8 cellular contexts compared by ENCODE assay signal in genomic region chr5:151094054-151094858, GRCh38. TPM values are rescaled to one million over a fixed set of nuclear protein-coding genes. Genes with fewer than 3 reads are reported as not detected.
DNase-seq lines count a peak whose midpoint lies in the region; ATAC-seq and TF ChIP-seq lines count a peak whose summit lies in the region.

No MANE protein-coding gene starts in this region.

- H3K9ac ChIP-seq in liver (ENCODE audit: low read depth in 1 of 2, low read length in 2 of 2) (peak overlapping the region in 1 of 2 donors; percentile 26), subcutaneous abdominal adipose tissue (ENCODE audit: low read length in 5 of 5) (peak overlapping the region in 4 of 5 donors; percentile 68 to 77 (median 74))

- 29% methylated on average over 12 of the region's 12 CpGs for WGBS in liver

- peak; percentile 77 for ATAC-seq in GM21737 (IDR thresholded peaks at IDR 0.05; ENCODE audit: unreplicated experiment)

- H3K27ac ChIP-seq in liver (ENCODE audit: low read depth in 1 of 2, low read length in 2 of 2) (peak overlapping the region; percentile 77 to 88), subcutaneous abdominal adipose tissue (ENCODE audit: low read depth, low read length) (peak overlapping the region; percentile 98)

- H3K9me3 ChIP-seq in MG63 (no peaks in the 10 kb centered on the region), liver (ENCODE audit: control insufficient read depth in 4 of 4, low read length in 3 of 4) (no peaks in the 10 kb centered on the region), subcutaneous abdominal adipose tissue (ENCODE audit: control insufficient read depth in 5 of 5, low read length in 5 of 5) (no peaks in the 10 kb centered on the region)

- DNase-seq in GM12865 (ENCODE audit: low read depth) (peak; percentile 91), MG63 (peak; percentile 29), activated gamma-delta T cell (lab: John Stamatoyannopoulos, UW) (peak; percentile 26), ureter (ENCODE audit: low spot score) (no peak), amygdala (lab: John Stamatoyannopoulos, UW) (no peak)

- H3K4me1 ChIP-seq in liver (ENCODE audit: control insufficient read depth in 4 of 4, insufficient read depth in 4 of 4, low read length in 3 of 4) (peaks cover 26 to 66% (median 53%) of the 10 kb centered on the region in 4 donors), subcutaneous abdominal adipose tissue (ENCODE audit: control insufficient read depth in 5 of 5, insufficient read depth in 5 of 5, low read length in 5 of 5) (peaks cover 27 to 80% (median 67%) of the 10 kb centered on the region in 5 donors)

- no peak for TF ChIP-seq CTCF in GM12865 (IDR thresholded peaks at IDR 0.05; ENCODE audit: insufficient read depth, low read depth, low read length, missing control alignments)
- no peak for TF ChIP-seq CTCF in liver (IDR thresholded peaks at IDR 0.05; ENCODE audit: low read depth, low read length, missing input control)

- H3K27me3 ChIP-seq in MG63 = no peaks in the 10 kb centered on the region
- no peaks in the 10 kb centered on the region for H3K27me3 ChIP-seq in liver (ENCODE audit: control insufficient read depth in 4 of 4, insufficient read depth in 4 of 4, low read length in 3 of 4)
- no peaks in the 10 kb centered on the region for H3K27me3 ChIP-seq in subcutaneous abdominal adipose tissue (ENCODE audit: control insufficient read depth in 5 of 5, insufficient read depth in 4 of 5, low read length in 5 of 5)

- no peak for TF ChIP-seq RAD21 in liver (IDR thresholded peaks at IDR 0.05)

- H3K4me3 ChIP-seq in GM12865 (ENCODE audit: low read depth, low read length) (peak overlapping the region; percentile 52), MG63 (no peak overlapping the region), liver (ENCODE audit: low read depth in 1 of 3, low read length in 3 of 3) (no peak overlapping the region), subcutaneous abdominal adipose tissue (ENCODE audit: low read depth in 1 of 5, low read length in 5 of 5) (peak overlapping the region in 3 of 5 donors; percentile 7 to 42 (median 8))

- H3K36me3 ChIP-seq in MG63 (no peaks in the 10 kb centered on the region), liver (ENCODE audit: control insufficient read depth in 4 of 4, insufficient read depth in 3 of 4, low read depth in 1 of 4, low read length in 3 of 4) (no peaks in the 10 kb centered on the region), subcutaneous abdominal adipose tissue (ENCODE audit: control insufficient read depth in 5 of 5, insufficient read depth in 5 of 5, low read length in 5 of 5) (peaks cover 0 to 12% (median 2%) of the 10 kb centered on the region in 5 donors)

TF ChIP-seq in liver, 16 proteins besides CTCF, POLR2A, EP300 and RAD21:
- TF ChIP-seq YY1 (IDR thresholded peaks at IDR 0.05) (no peak), TAF1 (conservative IDR thresholded peaks at IDR 0.05) (no peak), ZBTB33 (IDR thresholded peaks at IDR 0.05) (no peak), EGR1 (IDR thresholded peaks at IDR 0.05; ENCODE audit: low read depth in 2 of 2) (no peak), FOXA2 (IDR thresholded peaks at IDR 0.05) (no peak), HNF4G (IDR thresholded peaks at IDR 0.05) (no peak), HNF4A (conservative IDR thresholded peaks at IDR 0.05) (peak in 1 of 2 donors; percentile 37), NR2F2 (IDR thresholded peaks at IDR 0.05) (no peak), JUND (IDR thresholded peaks at IDR 0.05) (no peak), GABPA (IDR thresholded peaks at IDR 0.05 in 1 of 2, conservative IDR thresholded peaks at IDR 0.05 in 1 of 2) (no peak), FOXA1 (IDR thresholded peaks at IDR 0.05) (no peak), RXRA (IDR thresholded peaks at IDR 0.05) (peak; percentile 16 to 40), SP1 (IDR thresholded peaks at IDR 0.05) (peak; percentile 24)
- TF ChIP-seq, protein P1, sequence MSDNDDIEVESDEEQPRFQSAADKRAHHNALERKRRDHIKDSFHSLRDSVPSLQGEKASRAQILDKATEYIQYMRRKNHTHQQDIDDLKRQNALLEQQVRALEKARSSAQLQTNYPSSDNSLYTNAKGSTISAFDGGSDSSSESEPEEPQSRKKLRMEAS (IDR thresholded peaks at IDR 0.05) = no peak
- TF ChIP-seq, protein P2, sequence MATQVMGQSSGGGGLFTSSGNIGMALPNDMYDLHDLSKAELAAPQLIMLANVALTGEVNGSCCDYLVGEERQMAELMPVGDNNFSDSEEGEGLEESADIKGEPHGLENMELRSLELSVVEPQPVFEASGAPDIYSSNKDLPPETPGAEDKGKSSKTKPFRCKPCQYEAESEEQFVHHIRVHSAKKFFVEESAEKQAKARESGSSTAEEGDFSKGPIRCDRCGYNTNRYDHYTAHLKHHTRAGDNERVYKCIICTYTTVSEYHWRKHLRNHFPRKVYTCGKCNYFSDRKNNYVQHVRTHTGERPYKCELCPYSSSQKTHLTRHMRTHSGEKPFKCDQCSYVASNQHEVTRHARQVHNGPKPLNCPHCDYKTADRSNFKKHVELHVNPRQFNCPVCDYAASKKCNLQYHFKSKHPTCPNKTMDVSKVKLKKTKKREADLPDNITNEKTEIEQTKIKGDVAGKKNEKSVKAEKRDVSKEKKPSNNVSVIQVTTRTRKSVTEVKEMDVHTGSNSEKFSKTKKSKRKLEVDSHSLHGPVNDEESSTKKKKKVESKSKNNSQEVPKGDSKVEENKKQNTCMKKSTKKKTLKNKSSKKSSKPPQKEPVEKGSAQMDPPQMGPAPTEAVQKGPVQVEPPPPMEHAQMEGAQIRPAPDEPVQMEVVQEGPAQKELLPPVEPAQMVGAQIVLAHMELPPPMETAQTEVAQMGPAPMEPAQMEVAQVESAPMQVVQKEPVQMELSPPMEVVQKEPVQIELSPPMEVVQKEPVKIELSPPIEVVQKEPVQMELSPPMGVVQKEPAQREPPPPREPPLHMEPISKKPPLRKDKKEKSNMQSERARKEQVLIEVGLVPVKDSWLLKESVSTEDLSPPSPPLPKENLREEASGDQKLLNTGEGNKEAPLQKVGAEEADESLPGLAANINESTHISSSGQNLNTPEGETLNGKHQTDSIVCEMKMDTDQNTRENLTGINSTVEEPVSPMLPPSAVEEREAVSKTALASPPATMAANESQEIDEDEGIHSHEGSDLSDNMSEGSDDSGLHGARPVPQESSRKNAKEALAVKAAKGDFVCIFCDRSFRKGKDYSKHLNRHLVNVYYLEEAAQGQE (IDR thresholded peaks at IDR 0.05) = no peak
- TF ChIP-seq, protein P3, sequence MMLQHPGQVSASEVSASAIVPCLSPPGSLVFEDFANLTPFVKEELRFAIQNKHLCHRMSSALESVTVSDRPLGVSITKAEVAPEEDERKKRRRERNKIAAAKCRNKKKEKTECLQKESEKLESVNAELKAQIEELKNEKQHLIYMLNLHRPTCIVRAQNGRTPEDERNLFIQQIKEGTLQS (IDR thresholded peaks at IDR 0.05) = no peak

RNA-seq across cellular contexts. Expression of gene TNIP1, which starts 13.4 kb away (rescaled TPM):
- total RNA-seq in MG63 (2014; rRNA removed; shearing (Covaris generic); ENCODE audit: low replicate concordance) = 74.2 and 76.6 TPM in 2 replicates
- total RNA-seq in liver (100 to 1,000 TPM in 1 of 2 donors, 10 to 100 TPM in 1; 50.9 to 101 TPM), ureter (75.4 TPM)
- 10 to 100 TPM; 33.2 to 45.1 TPM for polyA plus RNA-seq in liver

Comparison
In these comparisons a context has a peak if more than half of its experiments do, and no peak if none do; other contexts are left out.
1. DNase-seq: peak in GM12865 (single experiment), MG63 (single experiment) and activated gamma-delta T cell (single experiment); none in ureter (single experiment) and amygdala (0 of 56).
2. H3K4me3 ChIP-seq: peak in GM12865 (single experiment) and subcutaneous abdominal adipose tissue (3 of 5); none in MG63 (single experiment) and liver (0 of 3).